In genomic region chr2:39725401-39725800, GRCh38 we compare ENCODE assay signal across 29 cellular contexts. TPM values are rescaled to one million over a fixed set of nuclear protein-coding genes. Genes with fewer than 3 reads are reported as not detected.
DNase-seq lines count a peak whose midpoint lies in the region; ATAC-seq and TF ChIP-seq lines count a peak whose summit lies in the region.
"Had no signal": no experiment of that assay in that cellular context is flagged by ENCODE, and none has a peak within 500 bp of the region (broad histone marks: within the 10 kb centered on the region; RNA-seq: fewer than 3 reads in every experiment).

No MANE protein-coding gene starts in this region.

- no peaks in the 10 kb centered on the region for H3K36me3 ChIP-seq in BJ (ENCODE audit: control insufficient read depth, insufficient read depth, low read length)
- no peaks in the 10 kb centered on the region for H3K36me3 ChIP-seq in osteoblast (ENCODE audit: insufficient read depth, low read length)
- H3K36me3 ChIP-seq: left ventricle myocardium inferior, Peyer's patch had no signal

- peak overlapping the region; percentile 33 for H2AFZ ChIP-seq in osteoblast (ENCODE audit: low read length)

- ATAC-seq in esophagus mucosa, result no peak
- ATAC-seq: A549; effector memory CD8-positive, alpha-beta T cell; T-cell had no signal

- H3K27me3 ChIP-seq in BJ (ENCODE audit: control insufficient read depth, insufficient read depth, low read length), result no peaks in the 10 kb centered on the region
- H3K27me3 ChIP-seq in osteoblast (ENCODE audit: insufficient read depth, low read length), result no peaks in the 10 kb centered on the region
- H3K27me3 ChIP-seq: BLaER1, esophagus muscularis mucosa, Peyer's patch, stomach, tibial artery had no signal

- peak overlapping the region; percentile 22 for H3K4me2 ChIP-seq in osteoblast (ENCODE audit: insufficient read depth, low read length)
- H3K4me2 ChIP-seq: A549, BLaER1 had no signal

- CTCF ChIA-PET in BJ (lab: Yijun Ruan, JAX), result no interaction called here

- no peak overlapping the region for H3K4me3 ChIP-seq in BJ (ENCODE audit: low read depth, low read length)
- H3K4me3 ChIP-seq in osteoblast (ENCODE audit: insufficient read depth, low read length), result no peak overlapping the region
- H3K4me3 ChIP-seq: A549, BLaER1, coronary artery, esophagus muscularis mucosa, left ventricle myocardium inferior, Peyer's patch, stomach, tibial artery had no signal

- H3K9me3 ChIP-seq in osteoblast (ENCODE audit: low read depth, low read length), result no peaks in the 10 kb centered on the region
- H3K9me3 ChIP-seq: A549, BLaER1, esophagus muscularis mucosa, left ventricle myocardium inferior, Peyer's patch, stomach, tibial artery had no signal

- peak overlapping the region; percentile 16 for H3K27ac ChIP-seq in epithelial cell of prostate
- H3K27ac ChIP-seq in osteoblast (ENCODE audit: low read depth, low read length), result peak overlapping the region; percentile 87
- H3K27ac ChIP-seq: A549, BLaER1, coronary artery, esophagus muscularis mucosa, HL-60, left ventricle myocardium inferior, Peyer's patch, stomach had no signal

- DNase-seq in BJ (ENCODE audit: low read depth) (peak; percentile 94), RPMI7951 (ENCODE audit: low read depth) (peak; percentile 52), epithelial cell of prostate (ENCODE audit: low read depth, low spot score) (no peak), osteoblast (ENCODE audit: insufficient read length, low spot score, missing footprints) (no peak), NCI-H226 (no peak), ACHN (no peak), HuH-7 (ENCODE audit: low spot score) (no peak)
- DNase-seq: activated CD4-positive, alpha-beta T cell treated with anti-CD3 and anti-CD28 coated beads, Interleukin-2, amount 50 U/mL, for 48 hours; activated naive CD4-positive, alpha-beta T cell treated with anti-CD3 and anti-CD28 coated beads for 36 hours; amniotic stem cell; COR-L47; DMS79; effector memory CD8-positive, alpha-beta T cell; Kasumi-1; left ventricle myocardium inferior; naive B cell; NCI-H526 treated with DMSO at 0.1 percent for 48 hours; Peyer's patch; retina; stimulated activated CD4-positive, alpha-beta T cell treated with anti-CD3 and anti-CD28 coated beads, Interleukin-2, amount 100 ng/mL, for 24 hours; stomach; T-cell; tibial artery had no signal

- H3K79me2 ChIP-seq in osteoblast (ENCODE audit: insufficient read depth, low read length), result no peaks in the 10 kb centered on the region

- no peaks in the 10 kb centered on the region for H4K20me1 ChIP-seq in osteoblast (ENCODE audit: insufficient read depth, low read length)
- H4K20me1 ChIP-seq: BLaER1 had no signal

- POLR2A ChIA-PET in BJ (lab: Charles Lee), result no interaction called here

- TF ChIP-seq CTCF in BJ (IDR thresholded peaks at IDR 0.05; ENCODE audit: insufficient read depth, low read depth, low read length) (no peak), osteoblast (IDR thresholded peaks at IDR 0.05; ENCODE audit: extremely low read depth, low read depth, low read length) (no peak)

- in situ Hi-C loops in ACHN (cut with HindIII; ENCODE audit: low pct_ligation_motif_present, low pct_unique_long_range_greater_than_20kb, low sequenced_read_pairs), result no loop called here

- H3K4me1 ChIP-seq in osteoblast (ENCODE audit: insufficient read depth, low read length), result peaks cover 25% of the 10 kb centered on the region
- H3K4me1 ChIP-seq: A549, Peyer's patch, stomach had no signal

RNA-seq across cellular contexts. Expression of gene THUMPD2, which starts 53.7 kb away (rescaled TPM):
- polyA plus RNA-seq in BJ (2011; rRNA removed), result 4.1 and 7.2 TPM in 2 replicates
- polyA minus RNA-seq in BJ (2011; rRNA and poly(A)+ RNA removed), result 3.6 and 4.2 TPM in 2 replicates
- total RNA-seq in RPMI7951 (2014; rRNA removed; shearing (Covaris generic)), result 6.5 and 7.2 TPM in 2 replicates
- total RNA-seq in osteoblast (8.0 and 12.1 TPM in 2 replicates), esophagus mucosa (7.4 TPM)

RNA-seq across cellular contexts. Expression of gene TMEM178A, which starts 59.7 kb away (rescaled TPM):
- polyA plus RNA-seq in BJ (2011; rRNA removed), result 1.9 and 2.0 TPM in 2 replicates
- polyA minus RNA-seq in BJ (2011; rRNA and poly(A)+ RNA removed), result 0.36 TPM in 1 of 2 replicates, not detected in the other
- 0.10 TPM in 1 of 2 replicates, not detected in the other for total RNA-seq in RPMI7951 (2014; rRNA removed; shearing (Covaris generic))
- 0.29 and 0.72 TPM in 2 replicates for total RNA-seq in osteoblast
- 0.40 TPM for total RNA-seq in esophagus mucosa

Comparison
In these comparisons a context has a peak if more than half of its experiments do, and no peak if none do; other contexts are left out.
1. DNase-seq: peak in BJ (single experiment) and RPMI7951 (single experiment); none in epithelial cell of prostate (single experiment), osteoblast (single experiment), NCI-H226 (single experiment), ACHN (single experiment) and HuH-7 (single experiment).